ENCODE assay signal across 1 cellular context in the genomic region with DNA sequence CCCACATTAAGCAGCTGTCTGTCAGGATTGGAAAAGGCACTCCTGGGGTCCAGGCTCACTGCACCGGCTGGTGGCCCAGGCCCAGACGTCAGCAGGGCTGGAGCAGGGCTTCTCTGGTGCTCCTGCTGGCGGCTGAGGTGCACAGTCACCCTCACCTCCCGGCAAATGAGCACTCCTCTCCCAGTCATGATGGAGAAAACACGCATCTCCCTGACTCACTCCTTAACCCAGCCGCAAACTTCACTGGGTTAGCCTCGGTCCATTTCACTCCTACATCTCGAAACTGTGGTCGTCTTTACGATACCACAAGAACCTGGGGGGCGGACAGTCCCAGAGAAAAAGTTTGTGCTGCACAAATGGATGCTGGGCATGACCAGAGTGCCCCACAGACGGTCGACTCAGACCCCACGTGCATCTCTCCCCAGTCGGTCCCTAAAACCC.
TF ChIP-seq lines count a peak whose summit lies in the region.

No MANE protein-coding gene starts in this region.

TF ChIP-seq in GM23338, 12 proteins besides CTCF, POLR2A, EP300 and RAD21 (continued from another document):
- TF ChIP-seq POLR2AphosphoS5 (IDR thresholded peaks at IDR 0.05; ENCODE audit: low read depth): no peak
- TF ChIP-seq ZNF114 (CRISPR knock-in tag; IDR thresholded peaks at IDR 0.05): no peak
